In the genomic region with DNA sequence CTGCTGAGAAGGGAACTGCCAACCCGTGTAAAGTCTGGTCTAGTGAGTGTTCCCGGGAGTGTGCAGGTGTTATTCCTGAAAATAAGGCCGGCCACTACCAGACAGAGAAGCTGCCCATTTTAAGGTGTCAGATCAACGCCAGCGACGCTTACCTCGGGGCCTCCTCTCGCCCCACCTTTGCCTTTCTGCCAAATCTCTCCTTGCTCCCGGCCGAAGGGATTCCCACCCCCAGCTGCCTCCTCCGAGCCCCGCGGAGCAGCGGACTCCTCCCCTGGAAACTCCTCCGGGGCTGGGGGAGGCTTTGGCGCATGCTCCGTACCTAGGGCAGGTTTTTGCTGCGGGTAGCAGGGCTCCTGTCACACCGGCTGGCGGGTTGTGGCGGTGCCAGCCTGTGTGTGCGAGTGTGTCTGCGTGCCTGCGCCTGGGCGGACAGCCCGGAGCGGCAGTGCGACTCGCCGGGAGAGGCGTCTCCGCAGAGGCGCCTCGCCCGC, we compare ENCODE assay signal across 8 cellular contexts. TPM values are rescaled to one million over a fixed set of nuclear protein-coding genes. Genes with fewer than 3 reads are reported as not detected.
DNase-seq lines count a peak whose midpoint lies in the region; ATAC-seq and TF ChIP-seq lines count a peak whose summit lies in the region.

A gene (plus strand): TSS at position 359 of the 491 bp plus-strand sequence.

- no peak for TF ChIP-seq CTCF in parathyroid adenoma (IDR thresholded peaks at IDR 0.05)

- ATAC-seq in HG03439 (IDR thresholded peaks at IDR 0.05; ENCODE audit: unreplicated experiment): peak; percentile 39

- H3K4me1 ChIP-seq in parathyroid adenoma: no peaks in the 10 kb centered on the region

- H2AFZ ChIP-seq in parathyroid adenoma: peak within 1 kb of the TSS; percentile 72

- H3K9me3 ChIP-seq in parathyroid adenoma (ENCODE audit: control insufficient read depth, low read length): no peaks in the 10 kb centered on the region

- H3K79me2 ChIP-seq in parathyroid adenoma: no peaks in the 10 kb centered on the region

- peaks cover 51% of the 10 kb centered on the region for H3K27me3 Mint-ChIP-seq in activated CD4-positive, alpha-beta T cell treated with anti-CD3 and anti-CD28 coated beads, Interleukin-2, amount 10 ng/mL, durations not matched to agents 7 days and 5 days

- H3K36me3 Mint-ChIP-seq in activated CD4-positive, alpha-beta T cell treated with anti-CD3 and anti-CD28 coated beads, Interleukin-2, amount 10 ng/mL, durations not matched to agents 7 days and 5 days (ENCODE audit: low read depth): no peaks in the 10 kb centered on the region

- H3K27ac Mint-ChIP-seq in activated CD4-positive, alpha-beta T cell treated with anti-CD3 and anti-CD28 coated beads, Interleukin-2, amount 10 ng/mL, durations not matched to agents 7 days and 5 days: no peak within 1 kb of the TSS

- no peak within 1 kb of the TSS for H3K9ac ChIP-seq in parathyroid adenoma

- H3K27me3 ChIP-seq in parathyroid adenoma (ENCODE audit: control insufficient read depth, insufficient read depth, low read length): no peaks in the 10 kb centered on the region

- H3K36me3 ChIP-seq in parathyroid adenoma (ENCODE audit: control insufficient read depth, insufficient read depth, low read length): no peaks in the 10 kb centered on the region

- peaks cover 1% of the 10 kb centered on the region for H3K4me1 Mint-ChIP-seq in activated CD4-positive, alpha-beta T cell treated with anti-CD3 and anti-CD28 coated beads, Interleukin-2, amount 10 ng/mL, durations not matched to agents 7 days and 5 days

- H3K4me2 ChIP-seq in parathyroid adenoma (ENCODE audit: low read length): peak within 1 kb of the TSS; percentile 96

- POLR2A ChIA-PET in activated CD4-positive, alpha-beta T cell treated with anti-CD3 and anti-CD28 coated beads, Interleukin-2, amount 10 ng/mL, durations not matched to agents 7 days and 5 days (lab: Charles Lee): no interaction called here

- DNase-seq in activated CD4-positive, alpha-beta T cell treated with anti-CD3 and anti-CD28 coated beads, Interleukin-2, amount 10 ng/mL, durations not matched to agents 7 days and 5 days: no peak
- DNase-seq in activated CD4-positive, alpha-beta T cell treated with anti-CD3 and anti-CD28 coated beads for 4 hours: no peak
- peak; percentile 56 for DNase-seq in SW480 (ENCODE audit: low spot score)
- DNase-seq in glomerular visceral epithelial cell (ENCODE audit: extremely low spot score): peak; percentile 21
- DNase-seq in cerebellar nuclear complex (lab: John Stamatoyannopoulos, UW): no peak
- no peak for DNase-seq in D341Med (ENCODE audit: low spot score)

- H3K4me3 Mint-ChIP-seq in activated CD4-positive, alpha-beta T cell treated with anti-CD3 and anti-CD28 coated beads, Interleukin-2, amount 10 ng/mL, durations not matched to agents 7 days and 5 days: peak within 1 kb of the TSS; percentile 11

- CTCF ChIA-PET in activated CD4-positive, alpha-beta T cell treated with anti-CD3 and anti-CD28 coated beads, Interleukin-2, amount 10 ng/mL, durations not matched to agents 7 days and 5 days (lab: Charles Lee): no interaction called here

- no peak within 1 kb of the TSS for H3K27ac ChIP-seq in parathyroid adenoma

- H3K9me3 Mint-ChIP-seq in activated CD4-positive, alpha-beta T cell treated with anti-CD3 and anti-CD28 coated beads, Interleukin-2, amount 10 ng/mL, durations not matched to agents 7 days and 5 days: no peaks in the 10 kb centered on the region

- peak within 1 kb of the TSS; percentile 58 for H3K4me3 ChIP-seq in parathyroid adenoma (ENCODE audit: low read depth, low read length)

RNA-seq across cellular contexts. Expression of the gene that starts here (rescaled TPM):
- total RNA-seq in activated CD4-positive, alpha-beta T cell treated with anti-CD3 and anti-CD28 coated beads, Interleukin-2, amount 10 ng/mL, durations not matched to agents 7 days and 5 days: not detected

Comparison
In these comparisons a context has a peak if more than half of its experiments do, and no peak if none do; other contexts are left out.
1. DNase-seq: peak in SW480 (single experiment) and glomerular visceral epithelial cell (single experiment); none in activated CD4-positive, alpha-beta T cell treated with anti-CD3 and anti-CD28 coated beads, Interleukin-2, amount 10 ng/mL, durations not matched to agents 7 days and 5 days (single experiment), activated CD4-positive, alpha-beta T cell treated with anti-CD3 and anti-CD28 coated beads for 4 hours (0 of 2), cerebellar nuclear complex (0 of 2) and D341Med (single experiment).